11 cellular contexts compared by ENCODE assay signal in the genomic region with DNA sequence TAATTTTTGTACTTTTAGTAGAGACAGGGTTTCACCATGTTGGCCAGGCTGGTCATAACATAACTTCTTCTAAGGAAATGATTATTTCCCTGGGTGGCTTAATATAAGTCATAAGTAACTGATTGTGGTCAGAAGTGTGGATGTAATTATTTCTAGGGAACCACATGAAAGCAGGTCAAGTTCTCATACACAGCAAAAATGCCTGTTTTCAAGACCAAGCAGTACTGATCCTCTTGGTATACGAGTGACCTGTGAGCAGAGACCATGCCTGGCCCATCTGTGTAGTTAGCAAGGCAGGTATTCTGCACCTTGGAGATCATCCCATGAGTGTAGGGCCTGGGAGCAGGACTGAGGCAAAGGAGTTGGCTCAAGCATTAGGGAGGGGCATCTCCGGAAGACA. TPM values are rescaled to one million over a fixed set of nuclear protein-coding genes. Genes with fewer than 3 reads are reported as not detected.
A peak's percentile ranks its signal among the peaks of the same experiment; 100 is the strongest.
DNase-seq lines count a peak whose midpoint lies in the region; ATAC-seq and TF ChIP-seq lines count a peak whose summit lies in the region.
"Had no signal": no experiment of that assay in that cellular context is flagged by ENCODE, and none has a peak within 500 bp of the region (broad histone marks: within the 10 kb centered on the region; RNA-seq: fewer than 3 reads in every experiment).

No MANE protein-coding gene starts in this region.

- H2AFZ ChIP-seq in trophoblast cell (ENCODE audit: insufficient read depth, low read length, poor library complexity): no peak overlapping the region

- H3K4ac ChIP-seq in trophoblast cell (ENCODE audit: low read depth, low read length): no peak overlapping the region

- H4K91ac ChIP-seq in trophoblast cell (ENCODE audit: low read depth, low read length): no peak overlapping the region

- intact Hi-C loops in heart left ventricle (cut with DNase I): no loop called here

- DNase-seq in trophoblast cell (no peak), heart left ventricle (no peak), NCI-H748 (lab: John Stamatoyannopoulos, UW; ENCODE audit: unreplicated experiment) (no peak), Peyer's patch (no peak)
- DNase-seq: activated CD4-positive, alpha-beta T cell treated with anti-CD3 and anti-CD28 coated beads, Interleukin-2, amount 50 U/mL, for 48 hours; stimulated activated naive CD4-positive, alpha-beta T cell treated with Interleukin-2 at 50 U/mL for 16 hours had no signal

- H3K4me3 ChIP-seq in trophoblast cell (ENCODE audit: low read depth, low read length): no peak overlapping the region
- no peak overlapping the region for H3K4me3 ChIP-seq in heart left ventricle
- H3K4me3 ChIP-seq in Peyer's patch: no peak overlapping the region
- H3K4me3 ChIP-seq: ascending aorta, SK-N-MC had no signal

- H3K27me3 ChIP-seq in trophoblast cell (ENCODE audit: insufficient read depth, low read length): no peaks in the 10 kb centered on the region
- H3K27me3 ChIP-seq in heart left ventricle: no peaks in the 10 kb centered on the region
- no peaks in the 10 kb centered on the region for H3K27me3 ChIP-seq in Peyer's patch
- H3K27me3 ChIP-seq: ascending aorta had no signal

- H3K79me1 ChIP-seq in trophoblast cell (ENCODE audit: low read length): peaks cover 3% of the 10 kb centered on the region

- ATAC-seq in GM18909 (IDR thresholded peaks at IDR 0.05; ENCODE audit: poor library complexity, unreplicated experiment) (peak; percentile 96), GM21825 (IDR thresholded peaks at IDR 0.05; ENCODE audit: unreplicated experiment) (peak; percentile 80), HG03457 (IDR thresholded peaks at IDR 0.05; ENCODE audit: unreplicated experiment) (peak; percentile 89), heart left ventricle (no peak)

- no peak overlapping the region for H3K9ac ChIP-seq in trophoblast cell (ENCODE audit: low read length)

- TF ChIP-seq CTCF in heart left ventricle (IDR thresholded peaks at IDR 0.05) (no peak), Peyer's patch (IDR thresholded peaks at IDR 0.05) (no peak)

- peak overlapping the region; percentile 64 for H3K23ac ChIP-seq in trophoblast cell (ENCODE audit: low read length)

- H3K14ac ChIP-seq in trophoblast cell (ENCODE audit: low read length): no peak overlapping the region

- H3K4me1 ChIP-seq in trophoblast cell (ENCODE audit: control insufficient read depth in 1 of 2, insufficient read depth in 2 of 2, low read length in 2 of 2) (no peaks in the 10 kb centered on the region), heart left ventricle (no peaks in the 10 kb centered on the region), Peyer's patch (no peaks in the 10 kb centered on the region)
- H3K4me1 ChIP-seq: ascending aorta had no signal

- H3K36me3 ChIP-seq in trophoblast cell (ENCODE audit: control insufficient read depth in 1 of 2, insufficient read depth in 2 of 2, low read length in 2 of 2) (no peaks in the 10 kb centered on the region), heart left ventricle (no peaks in the 10 kb centered on the region), Peyer's patch (no peaks in the 10 kb centered on the region)
- H3K36me3 ChIP-seq: ascending aorta had no signal

- H2BK12ac ChIP-seq in trophoblast cell (ENCODE audit: low read length): no peak overlapping the region

- H3K27ac ChIP-seq in trophoblast cell (ENCODE audit: low read depth, low read length) (no peak overlapping the region), heart left ventricle (no peak overlapping the region), Peyer's patch (no peak overlapping the region)
- H3K27ac ChIP-seq: ascending aorta, SK-N-MC had no signal

- TF ChIP-seq POLR2A in heart left ventricle (IDR thresholded peaks at IDR 0.05) (no peak), Peyer's patch (IDR thresholded peaks at IDR 0.05) (no peak)

- WGBS in trophoblast cell (ENCODE audit: extremely low coverage, insufficient coverage, insufficient read length): no CpG with 5 or more reads among the region's 2 CpGs
- 85 to 94% (median 89%) methylated on average over 2 of the region's 2 CpGs for WGBS in heart left ventricle, 4 donors

- H3K9me3 ChIP-seq in trophoblast cell (ENCODE audit: insufficient read depth, low read depth, low read length): no peaks in the 10 kb centered on the region
- no peaks in the 10 kb centered on the region for H3K9me3 ChIP-seq in heart left ventricle
- no peaks in the 10 kb centered on the region for H3K9me3 ChIP-seq in Peyer's patch
- H3K9me3 ChIP-seq: ascending aorta had no signal

- H3K4me2 ChIP-seq in trophoblast cell (ENCODE audit: low read length): no peak overlapping the region

- no peak overlapping the region for H3K18ac ChIP-seq in trophoblast cell (ENCODE audit: low read length)

- H2AK5ac ChIP-seq in trophoblast cell (ENCODE audit: low read length): no peak overlapping the region

- no peak overlapping the region for H2BK120ac ChIP-seq in trophoblast cell (ENCODE audit: insufficient read depth, low read length, poor library complexity)

- H2BK5ac ChIP-seq in trophoblast cell (ENCODE audit: low read depth, low read length, poor library complexity): no peak overlapping the region

- H4K8ac ChIP-seq in trophoblast cell (ENCODE audit: low read depth, low read length): no peak overlapping the region

- H3K79me2 ChIP-seq in trophoblast cell (ENCODE audit: control insufficient read depth, insufficient read depth, low read length, poor library complexity): no peaks in the 10 kb centered on the region

- no peak overlapping the region for H4K12ac ChIP-seq in trophoblast cell (ENCODE audit: low read depth, low read length)

RNA-seq across cellular contexts. Expression of a gene that starts 32.5 kb away (rescaled TPM):
- 329 and 350 TPM in 2 replicates for polyA plus RNA-seq in trophoblast cell (2013)
- 100 to 1,000 TPM in 3 of 9 donors, 10 to 100 TPM in 6; 41.4 to 180 (median 85.4) TPM for total RNA-seq in heart left ventricle
- 100 to 1,000 TPM in 1 of 2 donors, 10 to 100 TPM in 1; 87.0 to 135 TPM for polyA plus RNA-seq in heart left ventricle
- 10 to 100 TPM; 12.2 to 42.7 (median 17.3) TPM for total RNA-seq in Peyer's patch

RNA-seq across cellular contexts. Expression of a gene that starts 36.3 kb away (rescaled TPM):
- 145 and 149 TPM in 2 replicates for polyA plus RNA-seq in trophoblast cell (2013)
- 10 to 100 TPM; 28.5 to 52.2 (median 34.9) TPM for total RNA-seq in heart left ventricle
- polyA plus RNA-seq in heart left ventricle: 10 to 100 TPM in 1 of 2 donors, 1 to 10 TPM in 1; 9.8 to 13.0 TPM
- total RNA-seq in Peyer's patch: 10 to 100 TPM; 36.5 to 98.3 (median 63.6) TPM

Comparison
In these comparisons a context has a peak if more than half of its experiments do, and no peak if none do; other contexts are left out.
1. ATAC-seq: peak in GM18909 (single experiment), GM21825 (single experiment) and HG03457 (single experiment); none in heart left ventricle (0 of 4).